In the genomic region with DNA sequence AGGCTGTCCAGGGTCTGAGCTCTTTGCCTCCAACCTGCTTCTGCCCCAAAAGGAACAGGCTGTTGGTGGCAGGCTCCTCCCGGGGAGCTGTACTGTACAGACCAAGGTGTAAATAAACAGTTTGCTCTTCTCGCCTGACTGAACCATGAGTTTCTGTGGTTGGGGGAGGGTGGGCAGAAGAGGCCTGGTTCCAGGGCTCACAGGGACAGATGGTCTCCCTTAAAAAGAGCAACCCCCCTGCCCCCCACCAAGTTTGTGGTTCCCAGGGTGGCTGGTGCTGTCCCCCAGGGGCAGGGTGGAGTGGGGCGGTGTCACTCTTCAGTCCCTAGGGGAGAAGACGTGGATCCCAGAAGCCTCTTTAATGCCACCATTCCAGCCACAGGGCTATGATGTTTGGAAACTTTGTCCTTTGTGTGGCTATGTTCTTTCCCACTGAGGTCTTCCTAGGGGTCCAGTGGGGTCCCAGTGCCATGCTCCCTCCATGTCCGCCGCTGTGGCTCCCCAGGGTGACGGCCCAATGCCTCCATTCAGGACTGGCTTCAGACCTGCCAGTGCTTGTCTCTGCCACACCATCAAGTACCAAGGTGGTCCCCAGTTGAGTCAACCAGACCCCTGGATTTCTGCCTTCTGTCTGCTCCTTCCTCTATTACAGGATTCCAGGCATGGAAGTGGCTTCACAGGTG, we compare ENCODE assay signal across 12 cellular contexts.
DNase-seq lines count a peak whose midpoint lies in the region; ATAC-seq and TF ChIP-seq lines count a peak whose summit lies in the region.
"Had no signal": no experiment of that assay in that cellular context is flagged by ENCODE, and none has a peak within 500 bp of the region (broad histone marks: within the 10 kb centered on the region; RNA-seq: fewer than 3 reads in every experiment).

No MANE protein-coding gene starts in this region.

- H3K36me3 Mint-ChIP-seq in neural progenitor cell = peaks cover 1% of the 10 kb centered on the region

- no peaks in the 10 kb centered on the region for H3K27me3 ChIP-seq in neural progenitor cell
- H3K27me3 ChIP-seq in BE2C = no peaks in the 10 kb centered on the region
- no peaks in the 10 kb centered on the region for H3K27me3 ChIP-seq in brain microvascular endothelial cell (replicated peaks)

- no peak for TF ChIP-seq CTCF in neural progenitor cell (IDR thresholded peaks at IDR 0.05)
- no peak for TF ChIP-seq CTCF in BE2C (IDR thresholded peaks at IDR 0.05; ENCODE audit: low read depth, low read length)
- TF ChIP-seq CTCF in brain microvascular endothelial cell (IDR thresholded peaks at IDR 0.05; ENCODE audit: low read depth, low read length, missing control alignments) = no peak

- peak overlapping the region; percentile 21 for H3K27ac Mint-ChIP-seq in neural progenitor cell
- H3K27ac Mint-ChIP-seq: T-helper 1 cell treated with Interleukin-12 subunit alpha and Interleukin-12 subunit beta and Interleukin-4 antibody, amounts not matched to agents 30 μg/mL and 1 μg/mL, for 36 hours had no signal

- in situ Hi-C loops in brain microvascular endothelial cell (cut with HindIII; ENCODE audit: low pct_ligation_motif_present, low sequenced_read_pairs) = no loop called here

- no peak overlapping the region for H3K4me3 Mint-ChIP-seq in neural progenitor cell
- H3K4me3 Mint-ChIP-seq: T-helper 1 cell treated with Interleukin-12 subunit alpha and Interleukin-12 subunit beta and Interleukin-4 antibody, amounts not matched to agents 30 μg/mL and 1 μg/mL, for 36 hours had no signal

- H2AFZ ChIP-seq in neural progenitor cell (replicated peaks) = no peak overlapping the region

- H3K79me2 ChIP-seq in neural progenitor cell (ENCODE audit: low read depth) = no peaks in the 10 kb centered on the region

- H3F3A ChIP-seq in neural progenitor cell (ENCODE audit: low read depth) = no peaks in the 10 kb centered on the region

- no peak overlapping the region for H3K4me3 ChIP-seq in neural progenitor cell
- no peak overlapping the region for H3K4me3 ChIP-seq in BE2C (ENCODE audit: low read depth, low read length)
- no peak overlapping the region for H3K4me3 ChIP-seq in brain microvascular endothelial cell (ENCODE audit: low read depth, low read length)

- H3K4me1 Mint-ChIP-seq in neural progenitor cell = peaks cover 25% of the 10 kb centered on the region

- ATAC-seq in GM18861 (IDR thresholded peaks at IDR 0.05; ENCODE audit: unreplicated experiment) (peak; percentile 47), GM21825 (IDR thresholded peaks at IDR 0.05; ENCODE audit: unreplicated experiment) (peak; percentile 41), GM18519 (IDR thresholded peaks at IDR 0.05; ENCODE audit: low FRiP score, unreplicated experiment) (no peak)

- no peak overlapping the region for H3K9ac ChIP-seq in neural progenitor cell

- no peaks in the 10 kb centered on the region for H4K20me1 ChIP-seq in neural progenitor cell (ENCODE audit: low read depth)

- H3K27me3 Mint-ChIP-seq in neural progenitor cell (ENCODE audit: insufficient read depth, low read depth) = no peaks in the 10 kb centered on the region

- H3K36me3 ChIP-seq in neural progenitor cell (no peaks in the 10 kb centered on the region), BE2C (no peaks in the 10 kb centered on the region), brain microvascular endothelial cell (replicated peaks) (no peaks in the 10 kb centered on the region)

- peak; percentile 49 for DNase-seq in M059J (ENCODE audit: low read depth)
- DNase-seq in neural progenitor cell (ENCODE audit: low spot score) = no peak
- DNase-seq in BE2C = no peak
- DNase-seq in brain microvascular endothelial cell = no peak
- DNase-seq in activated CD8-positive, alpha-beta memory T cell treated with anti-CD3 and anti-CD28 coated beads, Interleukin-2, amount 50 U/mL, for 4 hours = no peak
- DNase-seq: activated gamma-delta T cell treated with Interleukin-2 at 50 U/mL for 16 hours, GDM1, NCI-H187 treated with DMSO at 0.1 percent for 48 hours had no signal

- H3K27ac ChIP-seq in neural progenitor cell (no peak overlapping the region), brain microvascular endothelial cell (no peak overlapping the region)

- H3K9me3 ChIP-seq in neural progenitor cell (ENCODE audit: low read depth) (no peaks in the 10 kb centered on the region), BE2C (no peaks in the 10 kb centered on the region)

- peaks cover 2% of the 10 kb centered on the region for H3K9me3 Mint-ChIP-seq in neural progenitor cell
- H3K9me3 Mint-ChIP-seq: T-helper 1 cell treated with Interleukin-12 subunit alpha and Interleukin-12 subunit beta and Interleukin-4 antibody, amounts not matched to agents 30 μg/mL and 1 μg/mL, for 36 hours had no signal

- H3K4me1 ChIP-seq in neural progenitor cell (peaks cover 4% of the 10 kb centered on the region), BE2C (no peaks in the 10 kb centered on the region)

- H3K4me2 ChIP-seq in neural progenitor cell = no peak overlapping the region
